24 cellular contexts compared by ENCODE assay signal in genomic region chrX:24900234-24900633, GRCh38.
"Had no signal": no experiment of that assay in that cellular context is flagged by ENCODE, and none has a peak within 500 bp of the region (broad histone marks: within the 10 kb centered on the region; RNA-seq: fewer than 3 reads in every experiment).

No MANE protein-coding gene starts in this region.

- H3K4me1 Mint-ChIP-seq: memory B cell; mesothelial cell of epicardium; naive B cell; nephron progenitor cell; stimulated activated effector memory CD8-positive, alpha-beta T cell treated with anti-CD3 and anti-CD28 coated beads, Interleukin-12 subunit alpha, Interleukin-12 subunit beta, amount 100 ng/mL, for 72 hours had no signal

- H3K36me3 Mint-ChIP-seq: stimulated activated effector memory CD8-positive, alpha-beta T cell treated with anti-CD3 and anti-CD28 coated beads, Interleukin-12 subunit alpha, Interleukin-12 subunit beta, amount 100 ng/mL, for 72 hours had no signal

- H3K9me3 Mint-ChIP-seq: memory B cell; mesothelial cell of epicardium; nephron progenitor cell; stimulated activated effector memory CD8-positive, alpha-beta T cell treated with anti-CD3 and anti-CD28 coated beads, Interleukin-12 subunit alpha, Interleukin-12 subunit beta, amount 100 ng/mL, for 72 hours had no signal

- H3K27ac Mint-ChIP-seq: memory B cell; mesothelial cell of epicardium; naive B cell; nephron progenitor cell; stimulated activated effector memory CD8-positive, alpha-beta T cell treated with anti-CD3 and anti-CD28 coated beads, Interleukin-12 subunit alpha, Interleukin-12 subunit beta, amount 100 ng/mL, for 72 hours had no signal

- FAIRE-seq: endometrium, frontal cortex had no signal

- DNase-seq: cortex of kidney; dorsolateral prefrontal cortex; effector CD8-positive, alpha-beta T cell; heart left ventricle; hippocampal formation; kidney glomerular epithelial cell; lower lobe of right lung; naive B cell; nephron progenitor cell; stimulated activated CD4-positive, alpha-beta T cell treated with anti-CD3 and anti-CD28 coated beads, Interleukin-4, amount 100 ng/mL, for 1 hour; stimulated activated CD8-positive, alpha-beta memory T cell treated with anti-CD3 and anti-CD28 coated beads, Interleukin-4, amount 100 ng/mL, for 48 hours; stimulated activated naive CD8-positive, alpha-beta T cell treated with anti-CD3 and anti-CD28 coated beads, Interleukin-15, Interleukin-2, amounts not matched to agents 100 U/mL and 50 U/mL, for 24 hours; tibial artery; upper lobe of left lung; uterus had no signal

- H3K36me3 ChIP-seq: heart left ventricle, lower lobe of right lung, neutrophil, suprapubic skin, tibial artery, upper lobe of left lung, uterus had no signal

- H3K4me3 Mint-ChIP-seq: memory B cell; mesothelial cell of epicardium; naive B cell; nephron progenitor cell; stimulated activated effector memory CD8-positive, alpha-beta T cell treated with anti-CD3 and anti-CD28 coated beads, Interleukin-12 subunit alpha, Interleukin-12 subunit beta, amount 100 ng/mL, for 72 hours had no signal

- H3K9me3 ChIP-seq: heart left ventricle, lower lobe of right lung, neutrophil, suprapubic skin, tibial artery, upper lobe of left lung, uterus had no signal

- H3K27ac ChIP-seq: dorsolateral prefrontal cortex, heart left ventricle, lower lobe of right lung, neutrophil, suprapubic skin, tibial artery, upper lobe of left lung, uterus had no signal

- H3K4me3 ChIP-seq: dorsolateral prefrontal cortex, heart left ventricle, lower lobe of right lung, suprapubic skin, tibial artery, upper lobe of left lung, uterus had no signal

- H3K27me3 Mint-ChIP-seq: memory B cell, naive B cell had no signal

- H3K27me3 ChIP-seq: heart left ventricle, neutrophil, suprapubic skin, tibial artery, upper lobe of left lung, uterus had no signal

- ATAC-seq: esophagus mucosa; left lobe of liver; stimulated activated effector memory CD8-positive, alpha-beta T cell treated with anti-CD3 and anti-CD28 coated beads, Interleukin-12 subunit alpha, Interleukin-12 subunit beta, amount 100 ng/mL, for 72 hours; stimulated activated naive CD8-positive, alpha-beta T cell treated with anti-CD3 and anti-CD28 coated beads, Interleukin-15, Interleukin-2, amounts not matched to agents 100 U/mL and 50 U/mL, for 24 hours had no signal

- H3K4me1 ChIP-seq: heart left ventricle, lower lobe of right lung, suprapubic skin, tibial artery, upper lobe of left lung, uterus had no signal
